27 cellular contexts compared by ENCODE assay signal in the genomic region with DNA sequence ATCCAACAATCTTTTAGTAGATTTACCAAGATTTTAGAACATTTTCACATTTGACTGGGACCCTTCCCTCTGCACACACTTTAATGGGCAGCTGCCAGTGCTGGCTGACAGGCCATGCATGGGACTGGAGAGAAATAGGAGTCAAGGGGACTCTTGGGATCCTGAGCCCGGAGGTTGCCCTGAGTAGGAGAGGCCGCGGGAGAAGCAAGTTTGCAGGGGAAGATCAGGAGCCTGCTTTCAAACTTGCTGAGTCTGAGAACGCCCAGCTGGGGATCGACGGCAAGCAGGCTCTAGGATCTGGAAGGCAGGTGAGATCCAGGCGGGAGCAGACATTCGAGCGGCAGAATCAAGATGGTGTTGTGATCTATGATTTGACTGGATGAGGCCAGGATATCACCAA.
DNase-seq lines count a peak whose midpoint lies in the region; ATAC-seq and TF ChIP-seq lines count a peak whose summit lies in the region.
"Had no signal": no experiment of that assay in that cellular context is flagged by ENCODE, and none has a peak within 500 bp of the region (broad histone marks: within the 10 kb centered on the region; RNA-seq: fewer than 3 reads in every experiment).

No MANE protein-coding gene starts in this region.

- 92% methylated on average over 9 of the region's 9 CpGs for WGBS in mesenchymal stem cell

- H3K14ac ChIP-seq in mesenchymal stem cell (ENCODE audit: low read length in 2 of 2): no peak overlapping the region

- H3K27ac Mint-ChIP-seq in activated CD8-positive, alpha-beta memory T cell treated with anti-CD3 and anti-CD28 coated beads, Interleukin-2, amount 10 ng/mL, durations not matched to agents 7 days and 5 days: peak overlapping the region; percentile 67
- H3K27ac Mint-ChIP-seq in activated T-helper 17 cell treated with anti-CD3 and anti-CD28 coated beads, Interleukin-2, amount 50 U/mL, for 72 hours: peak overlapping the region; percentile 28
- H3K27ac Mint-ChIP-seq: activated B cell treated with CpG ODN at 0.5 μM for 24 hours; activated CD4-positive, alpha-beta memory T cell treated with anti-CD3 and anti-CD28 coated beads for 36 hours had no signal

- no peak overlapping the region for H3K9ac ChIP-seq in mesenchymal stem cell (ENCODE audit: low read length)

- no peak overlapping the region for H3K4me3 ChIP-seq in mesenchymal stem cell (ENCODE audit: insufficient read depth in 1 of 2, low read depth in 1 of 2, low read length in 2 of 2)
- H3K4me3 ChIP-seq in gastrocnemius medialis: no peak overlapping the region
- H3K4me3 ChIP-seq: A549, adrenal gland, lower lobe of right lung, right lobe of liver, thoracic aorta had no signal

- no peak overlapping the region for H2BK5ac ChIP-seq in mesenchymal stem cell (ENCODE audit: low read depth, low read length, poor library complexity, severe bottlenecking)

- intact Hi-C loops in gastrocnemius medialis (cut with DNase I; ENCODE audit: low total_unique reads): no loop called here

- no peak overlapping the region for H3K4me2 ChIP-seq in mesenchymal stem cell (ENCODE audit: low read length, poor library complexity, severe bottlenecking)
- H3K4me2 ChIP-seq: A549 had no signal

- H3K23ac ChIP-seq in mesenchymal stem cell (ENCODE audit: low read length in 2 of 2): no peak overlapping the region

- no peak overlapping the region for H3K4ac ChIP-seq in mesenchymal stem cell (ENCODE audit: low read depth in 1 of 2, low read length in 2 of 2)

- in situ Hi-C loops in gastrocnemius medialis (cut with MboI; ENCODE audit: low sequenced_read_pairs in 4 of 4) (no loop called here), G401 (cut with HindIII; ENCODE audit: low sequenced_read_pairs) (no loop called here)

- TF ChIP-seq CTCF in gastrocnemius medialis (IDR thresholded peaks at IDR 0.05 in 4 of 5, conservative IDR thresholded peaks at IDR 0.05 in 1 of 5): no peak

- H3K18ac ChIP-seq in mesenchymal stem cell (ENCODE audit: low read depth in 1 of 2, low read length in 2 of 2): no peak overlapping the region

- H3K36me3 ChIP-seq in mesenchymal stem cell (ENCODE audit: control insufficient read depth in 1 of 2, insufficient read depth in 2 of 2, low read depth in 1 of 2, low read length in 2 of 2): peaks cover 0 to 8% of the 10 kb centered on the region in 2 experiments
- H3K36me3 ChIP-seq in gastrocnemius medialis: no peaks in the 10 kb centered on the region
- H3K36me3 ChIP-seq: adrenal gland, lower lobe of right lung, right lobe of liver, thoracic aorta had no signal

- H2BK12ac ChIP-seq in mesenchymal stem cell (ENCODE audit: low read length in 2 of 2): no peak overlapping the region

- H3K4me3 Mint-ChIP-seq in activated CD8-positive, alpha-beta memory T cell treated with anti-CD3 and anti-CD28 coated beads, Interleukin-2, amount 10 ng/mL, durations not matched to agents 7 days and 5 days: no peak overlapping the region
- no peak overlapping the region for H3K4me3 Mint-ChIP-seq in activated T-helper 17 cell treated with anti-CD3 and anti-CD28 coated beads, Interleukin-2, amount 50 U/mL, for 72 hours
- H3K4me3 Mint-ChIP-seq: activated B cell treated with CpG ODN at 0.5 μM for 24 hours; activated CD4-positive, alpha-beta memory T cell treated with anti-CD3 and anti-CD28 coated beads for 36 hours; brain had no signal

- H3K27me3 Mint-ChIP-seq in activated CD8-positive, alpha-beta memory T cell treated with anti-CD3 and anti-CD28 coated beads, Interleukin-2, amount 10 ng/mL, durations not matched to agents 7 days and 5 days: no peaks in the 10 kb centered on the region
- no peaks in the 10 kb centered on the region for H3K27me3 Mint-ChIP-seq in activated T-helper 17 cell treated with anti-CD3 and anti-CD28 coated beads, Interleukin-2, amount 50 U/mL, for 72 hours
- H3K27me3 Mint-ChIP-seq: activated CD4-positive, alpha-beta memory T cell treated with anti-CD3 and anti-CD28 coated beads for 36 hours; brain had no signal

- H2BK15ac ChIP-seq in mesenchymal stem cell (ENCODE audit: low read depth, poor library complexity, severe bottlenecking): no peak overlapping the region

- no peak overlapping the region for H3K27ac ChIP-seq in mesenchymal stem cell (ENCODE audit: low read length, poor library complexity, severe bottlenecking)
- H3K27ac ChIP-seq in gastrocnemius medialis: peak overlapping the region; percentile 17 to 85 (median 67)
- H3K27ac ChIP-seq: A549, adrenal gland, lower lobe of right lung, right lobe of liver, thoracic aorta had no signal

- H3K9me3 Mint-ChIP-seq in activated CD8-positive, alpha-beta memory T cell treated with anti-CD3 and anti-CD28 coated beads, Interleukin-2, amount 10 ng/mL, durations not matched to agents 7 days and 5 days (ENCODE audit: low read depth): no peaks in the 10 kb centered on the region
- no peaks in the 10 kb centered on the region for H3K9me3 Mint-ChIP-seq in activated T-helper 17 cell treated with anti-CD3 and anti-CD28 coated beads, Interleukin-2, amount 50 U/mL, for 72 hours
- H3K9me3 Mint-ChIP-seq: activated B cell treated with CpG ODN at 0.5 μM for 24 hours; activated CD4-positive, alpha-beta memory T cell treated with anti-CD3 and anti-CD28 coated beads for 36 hours had no signal

- H3K9me3 ChIP-seq in mesenchymal stem cell (ENCODE audit: control insufficient read depth, low read length): no peaks in the 10 kb centered on the region
- no peaks in the 10 kb centered on the region for H3K9me3 ChIP-seq in gastrocnemius medialis
- H3K9me3 ChIP-seq: A549, adrenal gland, lower lobe of right lung, right lobe of liver, thoracic aorta had no signal

- H2AFZ ChIP-seq in mesenchymal stem cell (ENCODE audit: low read depth, low read length): no peak overlapping the region

- no peak for DNase-seq in activated CD8-positive, alpha-beta memory T cell treated with anti-CD3 and anti-CD28 coated beads, Interleukin-2, amount 10 ng/mL, durations not matched to agents 7 days and 5 days
- DNase-seq in activated CD8-positive, alpha-beta memory T cell treated with anti-CD3 and anti-CD28 coated beads, Interleukin-2, amount 50 U/mL, for 48 hours: no peak
- DNase-seq in mesenchymal stem cell: no peak
- DNase-seq in gastrocnemius medialis: peak in 1 of 2 donors; percentile 8
- no peak for DNase-seq in NCI-H1092 treated with DMSO at 0.1 percent for 48 hours (lab: John Stamatoyannopoulos, UW)
- no peak for DNase-seq in G401 (ENCODE audit: low spot score)
- DNase-seq: activated B cell treated with CpG ODN at 0.5 μM for 24 hours; activated CD4-positive, alpha-beta memory T cell treated with anti-CD3 and anti-CD28 coated beads for 36 hours; activated gamma-delta T cell; DND-41; H9; KBM-7; lower lobe of right lung; MM.1S; NCI-H1436 treated with DMSO at 0.1 percent for 48 hours; NCI-H345; SIG-M5; stimulated activated CD4-positive, alpha-beta T cell treated with anti-CD3 and anti-CD28 coated beads, Interleukin-4, amount 100 ng/mL, for 4 hours; stimulated activated naive CD4-positive, alpha-beta T cell had no signal

- CTCF ChIA-PET in activated CD8-positive, alpha-beta memory T cell treated with anti-CD3 and anti-CD28 coated beads, Interleukin-2, amount 10 ng/mL, durations not matched to agents 7 days and 5 days (lab: Charles Lee): interaction anchor here (1.2 kb wide), 1 partner anchor 71 kb away, joined by 3 read pairs; no protein-coding TSS in a partner anchor

- no peak overlapping the region for H2AK5ac ChIP-seq in mesenchymal stem cell (ENCODE audit: low read length, severe bottlenecking)

- H3K4me1 ChIP-seq in mesenchymal stem cell (ENCODE audit: control insufficient read depth, insufficient read depth, low read depth, low read length): peaks cover 3% of the 10 kb centered on the region
- peaks cover 78 to 79% of the 10 kb centered on the region in 2 donors for H3K4me1 ChIP-seq in gastrocnemius medialis
- H3K4me1 ChIP-seq: right lobe of liver had no signal

- H3K79me1 ChIP-seq in mesenchymal stem cell (replicated peaks; ENCODE audit: low read length, poor library complexity, severe bottlenecking): peaks cover 48% of the 10 kb centered on the region

- no peaks in the 10 kb centered on the region for H3K27me3 ChIP-seq in mesenchymal stem cell (ENCODE audit: control insufficient read depth in 1 of 2, insufficient read depth in 1 of 2, low read length in 2 of 2)
- H3K27me3 ChIP-seq in gastrocnemius medialis: no peaks in the 10 kb centered on the region
- H3K27me3 ChIP-seq: adrenal gland, right lobe of liver had no signal

- H3K36me3 Mint-ChIP-seq in activated CD8-positive, alpha-beta memory T cell treated with anti-CD3 and anti-CD28 coated beads, Interleukin-2, amount 10 ng/mL, durations not matched to agents 7 days and 5 days: peaks cover 10% of the 10 kb centered on the region
- H3K36me3 Mint-ChIP-seq in activated T-helper 17 cell treated with anti-CD3 and anti-CD28 coated beads, Interleukin-2, amount 50 U/mL, for 72 hours (ENCODE audit: low read depth): no peaks in the 10 kb centered on the region
- H3K36me3 Mint-ChIP-seq: activated CD4-positive, alpha-beta memory T cell treated with anti-CD3 and anti-CD28 coated beads for 36 hours had no signal

- no peak for ATAC-seq in activated CD8-positive, alpha-beta memory T cell treated with anti-CD3 and anti-CD28 coated beads, Interleukin-2, amount 10 ng/mL, durations not matched to agents 7 days and 5 days
- no peak for ATAC-seq in activated T-helper 17 cell treated with anti-CD3 and anti-CD28 coated beads, Interleukin-2, amount 50 U/mL, for 72 hours (replicated peaks)
- ATAC-seq in gastrocnemius medialis (no peak), HG03571 (IDR thresholded peaks at IDR 0.05; ENCODE audit: unreplicated experiment) (no peak)
- ATAC-seq: A549, lower lobe of right lung, Panc1 had no signal

- no peak overlapping the region for H2BK120ac ChIP-seq in mesenchymal stem cell (ENCODE audit: low read depth, low read length)

- TF ChIP-seq POLR2A in gastrocnemius medialis (IDR thresholded peaks at IDR 0.05): no peak

- peak overlapping the region; percentile 17 for H4K8ac ChIP-seq in mesenchymal stem cell (ENCODE audit: low read length)

- H4K91ac ChIP-seq in mesenchymal stem cell (ENCODE audit: low read length): no peak overlapping the region

- peaks cover 39% of the 10 kb centered on the region for H3K4me1 Mint-ChIP-seq in activated CD8-positive, alpha-beta memory T cell treated with anti-CD3 and anti-CD28 coated beads, Interleukin-2, amount 10 ng/mL, durations not matched to agents 7 days and 5 days
- H3K4me1 Mint-ChIP-seq in activated T-helper 17 cell treated with anti-CD3 and anti-CD28 coated beads, Interleukin-2, amount 50 U/mL, for 72 hours: peaks cover 31% of the 10 kb centered on the region
